Comparison of ENCODE assay signal across 1 cellular context in the genomic region with DNA sequence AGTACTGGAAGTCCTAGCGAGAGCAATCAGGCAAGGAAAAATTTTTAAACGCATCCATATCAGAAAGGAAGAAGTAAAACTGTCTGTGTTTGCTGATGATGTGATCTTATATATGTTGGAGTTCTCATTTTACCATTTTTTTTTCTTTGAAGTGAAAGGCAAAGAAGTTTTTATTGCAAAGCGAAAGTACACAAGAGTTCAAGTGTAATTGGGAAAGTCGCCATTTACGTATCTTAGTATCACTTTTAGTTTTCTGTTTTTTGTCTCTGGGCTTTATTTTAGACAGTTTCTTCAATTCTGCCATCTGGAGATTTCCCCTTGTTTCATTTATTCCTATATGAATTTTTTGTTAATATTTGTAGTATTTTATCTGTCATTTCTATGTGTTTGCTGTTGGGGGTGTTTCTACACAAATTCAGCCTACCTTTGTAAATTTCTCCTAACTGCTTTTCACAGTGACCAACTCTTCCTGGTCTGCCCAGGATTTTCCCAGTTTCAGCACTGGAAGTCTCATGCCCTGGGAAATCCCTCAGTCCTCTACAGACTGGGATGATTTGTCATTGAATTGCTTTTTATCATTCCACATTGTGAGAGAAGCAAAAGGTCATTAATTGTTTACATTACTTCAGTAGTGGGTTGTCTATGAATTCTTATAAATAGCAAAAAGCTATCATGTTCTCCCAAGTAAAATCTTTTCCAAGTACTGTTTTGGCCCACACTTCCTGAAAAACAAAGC.
TF ChIP-seq lines count a peak whose summit lies in the region.

No MANE protein-coding gene starts in this region.

TF ChIP-seq in GM23338, 12 proteins besides CTCF, POLR2A, EP300 and RAD21 (continued from another document):
- TF ChIP-seq, protein P1, sequence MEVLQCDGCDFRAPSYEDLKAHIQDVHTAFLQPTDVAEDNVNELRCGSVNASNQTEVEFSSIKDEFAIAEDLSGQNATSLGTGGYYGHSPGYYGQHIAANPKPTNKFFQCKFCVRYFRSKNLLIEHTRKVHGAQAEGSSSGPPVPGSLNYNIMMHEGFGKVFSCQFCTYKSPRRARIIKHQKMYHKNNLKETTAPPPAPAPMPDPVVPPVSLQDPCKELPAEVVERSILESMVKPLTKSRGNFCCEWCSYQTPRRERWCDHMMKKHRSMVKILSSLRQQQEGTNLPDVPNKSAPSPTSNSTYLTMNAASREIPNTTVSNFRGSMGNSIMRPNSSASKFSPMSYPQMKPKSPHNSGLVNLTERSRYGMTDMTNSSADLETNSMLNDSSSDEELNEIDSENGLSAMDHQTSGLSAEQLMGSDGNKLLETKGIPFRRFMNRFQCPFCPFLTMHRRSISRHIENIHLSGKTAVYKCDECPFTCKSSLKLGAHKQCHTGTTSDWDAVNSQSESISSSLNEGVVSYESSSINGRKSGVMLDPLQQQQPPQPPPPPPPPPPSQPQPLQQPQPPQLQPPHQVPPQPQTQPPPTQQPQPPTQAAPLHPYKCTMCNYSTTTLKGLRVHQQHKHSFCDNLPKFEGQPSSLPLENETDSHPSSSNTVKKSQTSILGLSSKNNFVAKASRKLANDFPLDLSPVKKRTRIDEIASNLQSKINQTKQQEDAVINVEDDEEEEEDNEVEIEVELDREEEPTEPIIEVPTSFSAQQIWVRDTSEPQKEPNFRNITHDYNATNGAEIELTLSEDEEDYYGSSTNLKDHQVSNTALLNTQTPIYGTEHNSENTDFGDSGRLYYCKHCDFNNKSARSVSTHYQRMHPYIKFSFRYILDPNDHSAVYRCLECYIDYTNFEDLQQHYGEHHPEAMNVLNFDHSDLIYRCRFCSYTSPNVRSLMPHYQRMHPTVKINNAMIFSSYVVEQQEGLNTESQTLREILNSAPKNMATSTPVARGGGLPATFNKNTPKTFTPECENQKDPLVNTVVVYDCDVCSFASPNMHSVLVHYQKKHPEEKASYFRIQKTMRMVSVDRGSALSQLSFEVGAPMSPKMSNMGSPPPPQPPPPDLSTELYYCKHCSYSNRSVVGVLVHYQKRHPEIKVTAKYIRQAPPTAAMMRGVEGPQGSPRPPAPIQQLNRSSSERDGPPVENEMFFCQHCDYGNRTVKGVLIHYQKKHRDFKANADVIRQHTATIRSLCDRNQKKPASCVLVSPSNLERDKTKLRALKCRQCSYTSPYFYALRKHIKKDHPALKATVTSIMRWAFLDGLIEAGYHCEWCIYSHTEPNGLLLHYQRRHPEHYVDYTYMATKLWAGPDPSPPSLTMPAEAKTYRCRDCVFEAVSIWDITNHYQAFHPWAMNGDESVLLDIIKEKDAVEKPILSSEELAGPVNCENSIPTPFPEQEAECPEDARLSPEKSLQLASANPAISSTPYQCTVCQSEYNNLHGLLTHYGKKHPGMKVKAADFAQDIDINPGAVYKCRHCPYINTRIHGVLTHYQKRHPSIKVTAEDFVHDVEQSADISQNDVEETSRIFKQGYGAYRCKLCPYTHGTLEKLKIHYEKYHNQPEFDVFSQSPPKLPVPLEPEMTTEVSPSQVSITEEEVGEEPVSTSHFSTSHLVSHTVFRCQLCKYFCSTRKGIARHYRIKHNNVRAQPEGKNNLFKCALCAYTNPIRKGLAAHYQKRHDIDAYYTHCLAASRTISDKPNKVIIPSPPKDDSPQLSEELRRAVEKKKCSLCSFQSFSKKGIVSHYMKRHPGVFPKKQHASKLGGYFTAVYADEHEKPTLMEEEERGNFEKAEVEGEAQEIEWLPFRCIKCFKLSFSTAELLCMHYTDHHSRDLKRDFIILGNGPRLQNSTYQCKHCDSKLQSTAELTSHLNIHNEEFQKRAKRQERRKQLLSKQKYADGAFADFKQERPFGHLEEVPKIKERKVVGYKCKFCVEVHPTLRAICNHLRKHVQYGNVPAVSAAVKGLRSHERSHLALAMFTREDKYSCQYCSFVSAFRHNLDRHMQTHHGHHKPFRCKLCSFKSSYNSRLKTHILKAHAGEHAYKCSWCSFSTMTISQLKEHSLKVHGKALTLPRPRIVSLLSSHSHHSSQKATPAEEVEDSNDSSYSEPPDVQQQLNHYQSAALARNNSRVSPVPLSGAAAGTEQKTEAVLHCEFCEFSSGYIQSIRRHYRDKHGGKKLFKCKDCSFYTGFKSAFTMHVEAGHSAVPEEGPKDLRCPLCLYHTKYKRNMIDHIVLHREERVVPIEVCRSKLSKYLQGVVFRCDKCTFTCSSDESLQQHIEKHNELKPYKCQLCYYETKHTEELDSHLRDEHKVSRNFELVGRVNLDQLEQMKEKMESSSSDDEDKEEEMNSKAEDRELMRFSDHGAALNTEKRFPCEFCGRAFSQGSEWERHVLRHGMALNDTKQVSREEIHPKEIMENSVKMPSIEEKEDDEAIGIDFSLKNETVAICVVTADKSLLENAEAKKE (CRISPR knock-in tag; IDR thresholded peaks at IDR 0.05): no peak
- TF ChIP-seq NANOG (IDR thresholded peaks at IDR 0.05; ENCODE audit: borderline replicate concordance): no peak
- TF ChIP-seq, protein P2, sequence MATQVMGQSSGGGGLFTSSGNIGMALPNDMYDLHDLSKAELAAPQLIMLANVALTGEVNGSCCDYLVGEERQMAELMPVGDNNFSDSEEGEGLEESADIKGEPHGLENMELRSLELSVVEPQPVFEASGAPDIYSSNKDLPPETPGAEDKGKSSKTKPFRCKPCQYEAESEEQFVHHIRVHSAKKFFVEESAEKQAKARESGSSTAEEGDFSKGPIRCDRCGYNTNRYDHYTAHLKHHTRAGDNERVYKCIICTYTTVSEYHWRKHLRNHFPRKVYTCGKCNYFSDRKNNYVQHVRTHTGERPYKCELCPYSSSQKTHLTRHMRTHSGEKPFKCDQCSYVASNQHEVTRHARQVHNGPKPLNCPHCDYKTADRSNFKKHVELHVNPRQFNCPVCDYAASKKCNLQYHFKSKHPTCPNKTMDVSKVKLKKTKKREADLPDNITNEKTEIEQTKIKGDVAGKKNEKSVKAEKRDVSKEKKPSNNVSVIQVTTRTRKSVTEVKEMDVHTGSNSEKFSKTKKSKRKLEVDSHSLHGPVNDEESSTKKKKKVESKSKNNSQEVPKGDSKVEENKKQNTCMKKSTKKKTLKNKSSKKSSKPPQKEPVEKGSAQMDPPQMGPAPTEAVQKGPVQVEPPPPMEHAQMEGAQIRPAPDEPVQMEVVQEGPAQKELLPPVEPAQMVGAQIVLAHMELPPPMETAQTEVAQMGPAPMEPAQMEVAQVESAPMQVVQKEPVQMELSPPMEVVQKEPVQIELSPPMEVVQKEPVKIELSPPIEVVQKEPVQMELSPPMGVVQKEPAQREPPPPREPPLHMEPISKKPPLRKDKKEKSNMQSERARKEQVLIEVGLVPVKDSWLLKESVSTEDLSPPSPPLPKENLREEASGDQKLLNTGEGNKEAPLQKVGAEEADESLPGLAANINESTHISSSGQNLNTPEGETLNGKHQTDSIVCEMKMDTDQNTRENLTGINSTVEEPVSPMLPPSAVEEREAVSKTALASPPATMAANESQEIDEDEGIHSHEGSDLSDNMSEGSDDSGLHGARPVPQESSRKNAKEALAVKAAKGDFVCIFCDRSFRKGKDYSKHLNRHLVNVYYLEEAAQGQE (IDR thresholded peaks at IDR 0.05; ENCODE audit: unreplicated experiment): no peak
